1 cellular context compared by ENCODE assay signal in the genomic region with DNA sequence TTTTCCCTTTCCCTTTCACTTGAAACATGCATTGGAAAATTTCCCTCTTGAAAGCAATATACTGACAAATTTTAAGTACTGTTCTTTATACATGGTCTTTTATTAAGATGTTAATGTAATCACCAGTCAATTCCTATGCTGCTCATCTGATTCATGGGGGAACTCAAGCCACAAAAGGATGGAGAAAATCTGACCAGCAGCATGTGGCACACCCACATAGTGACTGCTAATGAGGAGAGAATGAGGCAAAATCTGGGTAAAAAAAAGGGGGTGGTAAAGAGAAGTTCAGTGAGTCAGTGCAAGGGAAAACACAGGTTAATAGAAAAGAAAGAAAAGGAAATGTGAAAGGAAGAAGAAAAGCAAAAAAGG.
TF ChIP-seq lines count a peak whose summit lies in the region.

No MANE protein-coding gene starts in this region.

TF ChIP-seq in HepG2, 621 proteins besides CTCF, POLR2A, EP300 and RAD21:
- TF ChIP-seq, protein P1, sequence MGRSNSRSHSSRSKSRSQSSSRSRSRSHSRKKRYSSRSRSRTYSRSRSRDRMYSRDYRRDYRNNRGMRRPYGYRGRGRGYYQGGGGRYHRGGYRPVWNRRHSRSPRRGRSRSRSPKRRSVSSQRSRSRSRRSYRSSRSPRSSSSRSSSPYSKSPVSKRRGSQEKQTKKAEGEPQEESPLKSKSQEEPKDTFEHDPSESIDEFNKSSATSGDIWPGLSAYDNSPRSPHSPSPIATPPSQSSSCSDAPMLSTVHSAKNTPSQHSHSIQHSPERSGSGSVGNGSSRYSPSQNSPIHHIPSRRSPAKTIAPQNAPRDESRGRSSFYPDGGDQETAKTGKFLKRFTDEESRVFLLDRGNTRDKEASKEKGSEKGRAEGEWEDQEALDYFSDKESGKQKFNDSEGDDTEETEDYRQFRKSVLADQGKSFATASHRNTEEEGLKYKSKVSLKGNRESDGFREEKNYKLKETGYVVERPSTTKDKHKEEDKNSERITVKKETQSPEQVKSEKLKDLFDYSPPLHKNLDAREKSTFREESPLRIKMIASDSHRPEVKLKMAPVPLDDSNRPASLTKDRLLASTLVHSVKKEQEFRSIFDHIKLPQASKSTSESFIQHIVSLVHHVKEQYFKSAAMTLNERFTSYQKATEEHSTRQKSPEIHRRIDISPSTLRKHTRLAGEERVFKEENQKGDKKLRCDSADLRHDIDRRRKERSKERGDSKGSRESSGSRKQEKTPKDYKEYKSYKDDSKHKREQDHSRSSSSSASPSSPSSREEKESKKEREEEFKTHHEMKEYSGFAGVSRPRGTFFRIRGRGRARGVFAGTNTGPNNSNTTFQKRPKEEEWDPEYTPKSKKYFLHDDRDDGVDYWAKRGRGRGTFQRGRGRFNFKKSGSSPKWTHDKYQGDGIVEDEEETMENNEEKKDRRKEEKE (IDR thresholded peaks at IDR 0.05): no peak
- TF ChIP-seq NFE2L2 (IDR thresholded peaks at IDR 0.05; ENCODE audit: low read length): no peak
- TF ChIP-seq MEF2D (CRISPR knock-in tag; IDR thresholded peaks at IDR 0.05): no peak
- TF ChIP-seq, protein P2, sequence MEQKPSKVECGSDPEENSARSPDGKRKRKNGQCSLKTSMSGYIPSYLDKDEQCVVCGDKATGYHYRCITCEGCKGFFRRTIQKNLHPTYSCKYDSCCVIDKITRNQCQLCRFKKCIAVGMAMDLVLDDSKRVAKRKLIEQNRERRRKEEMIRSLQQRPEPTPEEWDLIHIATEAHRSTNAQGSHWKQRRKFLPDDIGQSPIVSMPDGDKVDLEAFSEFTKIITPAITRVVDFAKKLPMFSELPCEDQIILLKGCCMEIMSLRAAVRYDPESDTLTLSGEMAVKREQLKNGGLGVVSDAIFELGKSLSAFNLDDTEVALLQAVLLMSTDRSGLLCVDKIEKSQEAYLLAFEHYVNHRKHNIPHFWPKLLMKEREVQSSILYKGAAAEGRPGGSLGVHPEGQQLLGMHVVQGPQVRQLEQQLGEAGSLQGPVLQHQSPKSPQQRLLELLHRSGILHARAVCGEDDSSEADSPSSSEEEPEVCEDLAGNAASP (CRISPR knock-in tag; IDR thresholded peaks at IDR 0.05; ENCODE audit: borderline replicate concordance): no peak
- no peak for TF ChIP-seq KLF6 (CRISPR knock-in tag; IDR thresholded peaks at IDR 0.05)
- no peak for TF ChIP-seq ZZZ3 (CRISPR knock-in tag; IDR thresholded peaks at IDR 0.05; ENCODE audit: borderline replicate concordance)
- TF ChIP-seq, protein P3, sequence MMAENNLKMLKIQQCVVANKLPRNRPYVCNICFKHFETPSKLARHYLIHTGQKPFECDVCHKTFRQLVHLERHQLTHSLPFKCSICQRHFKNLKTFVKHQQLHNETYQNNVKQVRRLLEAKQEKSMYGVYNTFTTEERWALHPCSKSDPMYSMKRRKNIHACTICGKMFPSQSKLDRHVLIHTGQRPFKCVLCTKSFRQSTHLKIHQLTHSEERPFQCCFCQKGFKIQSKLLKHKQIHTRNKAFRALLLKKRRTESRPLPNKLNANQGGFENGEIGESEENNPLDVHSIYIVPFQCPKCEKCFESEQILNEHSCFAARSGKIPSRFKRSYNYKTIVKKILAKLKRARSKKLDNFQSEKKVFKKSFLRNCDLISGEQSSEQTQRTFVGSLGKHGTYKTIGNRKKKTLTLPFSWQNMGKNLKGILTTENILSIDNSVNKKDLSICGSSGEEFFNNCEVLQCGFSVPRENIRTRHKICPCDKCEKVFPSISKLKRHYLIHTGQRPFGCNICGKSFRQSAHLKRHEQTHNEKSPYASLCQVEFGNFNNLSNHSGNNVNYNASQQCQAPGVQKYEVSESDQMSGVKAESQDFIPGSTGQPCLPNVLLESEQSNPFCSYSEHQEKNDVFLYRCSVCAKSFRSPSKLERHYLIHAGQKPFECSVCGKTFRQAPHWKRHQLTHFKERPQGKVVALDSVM (CRISPR knock-in tag; IDR thresholded peaks at IDR 0.05): no peak
- TF ChIP-seq HOXD1 (CRISPR knock-in tag; IDR thresholded peaks at IDR 0.05): no peak
- TF ChIP-seq ZBTB42 (CRISPR knock-in tag; IDR thresholded peaks at IDR 0.05): no peak
